ENCODE assay signal across 1 cellular context in the genomic region with DNA sequence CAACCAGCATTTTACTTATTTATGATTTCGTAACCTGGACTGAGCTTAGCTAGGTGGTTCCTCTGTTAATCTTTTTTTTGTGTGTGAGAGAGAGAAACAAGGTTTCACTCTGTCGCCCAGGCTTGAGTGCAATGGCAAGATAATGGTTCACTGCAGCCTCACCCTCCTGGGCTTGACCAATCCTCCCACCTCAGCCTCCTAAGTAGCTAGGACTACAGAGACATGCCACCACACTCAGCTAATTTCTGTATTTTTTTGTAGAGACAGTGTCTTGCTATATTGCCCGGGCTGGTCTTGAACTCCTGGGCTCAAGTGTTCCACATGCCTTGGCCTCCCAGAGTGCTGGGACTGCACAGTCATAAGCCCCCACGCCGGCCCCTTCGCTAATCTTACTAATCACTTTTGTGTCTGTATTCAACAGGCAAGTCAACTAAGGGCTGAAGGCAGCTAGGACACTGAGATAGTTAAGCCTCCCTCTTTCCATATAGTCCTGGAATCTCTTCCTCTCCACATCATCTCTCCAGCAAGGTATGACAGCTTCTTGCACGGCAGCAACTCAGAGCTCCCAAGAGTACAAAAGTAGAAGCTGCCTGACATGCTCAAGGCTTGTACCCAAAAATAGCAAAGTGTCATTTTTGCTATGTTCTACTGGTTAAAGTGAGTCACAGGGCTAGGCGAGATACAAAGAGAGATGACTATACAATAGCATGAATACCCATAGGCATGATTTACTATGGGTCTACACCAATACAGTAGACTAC.
TF ChIP-seq lines count a peak whose summit lies in the region.

No MANE protein-coding gene starts in this region.

TF ChIP-seq in K562, 482 proteins besides CTCF, POLR2A, EP300 and RAD21 (continued from another document):
- no peak for TF ChIP-seq ETS2 (tag; IDR thresholded peaks at IDR 0.05; ENCODE audit: borderline replicate concordance, poor library complexity, severe bottlenecking)
- no peak for TF ChIP-seq IRF2 (CRISPR knock-in tag; IDR thresholded peaks at IDR 0.05)
- TF ChIP-seq, protein P1, sequence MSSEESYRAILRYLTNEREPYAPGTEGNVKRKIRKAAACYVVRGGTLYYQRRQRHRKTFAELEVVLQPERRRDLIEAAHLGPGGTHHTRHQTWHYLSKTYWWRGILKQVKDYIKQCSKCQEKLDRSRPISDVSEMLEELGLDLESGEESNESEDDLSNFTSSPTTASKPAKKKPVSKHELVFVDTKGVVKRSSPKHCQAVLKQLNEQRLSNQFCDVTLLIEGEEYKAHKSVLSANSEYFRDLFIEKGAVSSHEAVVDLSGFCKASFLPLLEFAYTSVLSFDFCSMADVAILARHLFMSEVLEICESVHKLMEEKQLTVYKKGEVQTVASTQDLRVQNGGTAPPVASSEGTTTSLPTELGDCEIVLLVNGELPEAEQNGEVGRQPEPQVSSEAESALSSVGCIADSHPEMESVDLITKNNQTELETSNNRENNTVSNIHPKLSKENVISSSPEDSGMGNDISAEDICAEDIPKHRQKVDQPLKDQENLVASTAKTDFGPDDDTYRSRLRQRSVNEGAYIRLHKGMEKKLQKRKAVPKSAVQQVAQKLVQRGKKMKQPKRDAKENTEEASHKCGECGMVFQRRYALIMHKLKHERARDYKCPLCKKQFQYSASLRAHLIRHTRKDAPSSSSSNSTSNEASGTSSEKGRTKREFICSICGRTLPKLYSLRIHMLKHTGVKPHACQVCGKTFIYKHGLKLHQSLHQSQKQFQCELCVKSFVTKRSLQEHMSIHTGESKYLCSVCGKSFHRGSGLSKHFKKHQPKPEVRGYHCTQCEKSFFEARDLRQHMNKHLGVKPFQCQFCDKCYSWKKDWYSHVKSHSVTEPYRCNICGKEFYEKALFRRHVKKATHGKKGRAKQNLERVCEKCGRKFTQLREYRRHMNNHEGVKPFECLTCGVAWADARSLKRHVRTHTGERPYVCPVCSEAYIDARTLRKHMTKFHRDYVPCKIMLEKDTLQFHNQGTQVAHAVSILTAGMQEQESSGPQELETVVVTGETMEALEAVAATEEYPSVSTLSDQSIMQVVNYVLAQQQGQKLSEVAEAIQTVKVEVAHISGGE (CRISPR knock-in tag; IDR thresholded peaks at IDR 0.05), result 0 out of 6 replicates have a peak, but pooled peaks of 1 of the 3 experiments have one; percentile 8
- TF ChIP-seq HIVEP1 (CRISPR knock-in tag; IDR thresholded peaks at IDR 0.05), result no peak
- TF ChIP-seq, protein P2, sequence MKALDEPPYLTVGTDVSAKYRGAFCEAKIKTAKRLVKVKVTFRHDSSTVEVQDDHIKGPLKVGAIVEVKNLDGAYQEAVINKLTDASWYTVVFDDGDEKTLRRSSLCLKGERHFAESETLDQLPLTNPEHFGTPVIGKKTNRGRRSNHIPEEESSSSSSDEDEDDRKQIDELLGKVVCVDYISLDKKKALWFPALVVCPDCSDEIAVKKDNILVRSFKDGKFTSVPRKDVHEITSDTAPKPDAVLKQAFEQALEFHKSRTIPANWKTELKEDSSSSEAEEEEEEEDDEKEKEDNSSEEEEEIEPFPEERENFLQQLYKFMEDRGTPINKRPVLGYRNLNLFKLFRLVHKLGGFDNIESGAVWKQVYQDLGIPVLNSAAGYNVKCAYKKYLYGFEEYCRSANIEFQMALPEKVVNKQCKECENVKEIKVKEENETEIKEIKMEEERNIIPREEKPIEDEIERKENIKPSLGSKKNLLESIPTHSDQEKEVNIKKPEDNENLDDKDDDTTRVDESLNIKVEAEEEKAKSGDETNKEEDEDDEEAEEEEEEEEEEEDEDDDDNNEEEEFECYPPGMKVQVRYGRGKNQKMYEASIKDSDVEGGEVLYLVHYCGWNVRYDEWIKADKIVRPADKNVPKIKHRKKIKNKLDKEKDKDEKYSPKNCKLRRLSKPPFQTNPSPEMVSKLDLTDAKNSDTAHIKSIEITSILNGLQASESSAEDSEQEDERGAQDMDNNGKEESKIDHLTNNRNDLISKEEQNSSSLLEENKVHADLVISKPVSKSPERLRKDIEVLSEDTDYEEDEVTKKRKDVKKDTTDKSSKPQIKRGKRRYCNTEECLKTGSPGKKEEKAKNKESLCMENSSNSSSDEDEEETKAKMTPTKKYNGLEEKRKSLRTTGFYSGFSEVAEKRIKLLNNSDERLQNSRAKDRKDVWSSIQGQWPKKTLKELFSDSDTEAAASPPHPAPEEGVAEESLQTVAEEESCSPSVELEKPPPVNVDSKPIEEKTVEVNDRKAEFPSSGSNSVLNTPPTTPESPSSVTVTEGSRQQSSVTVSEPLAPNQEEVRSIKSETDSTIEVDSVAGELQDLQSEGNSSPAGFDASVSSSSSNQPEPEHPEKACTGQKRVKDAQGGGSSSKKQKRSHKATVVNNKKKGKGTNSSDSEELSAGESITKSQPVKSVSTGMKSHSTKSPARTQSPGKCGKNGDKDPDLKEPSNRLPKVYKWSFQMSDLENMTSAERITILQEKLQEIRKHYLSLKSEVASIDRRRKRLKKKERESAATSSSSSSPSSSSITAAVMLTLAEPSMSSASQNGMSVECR (CRISPR knock-in tag; IDR thresholded peaks at IDR 0.05), result peak; percentile 62
- TF ChIP-seq RBM15 (IDR thresholded peaks at IDR 0.05; ENCODE audit: insufficient read depth, low read length), result no peak
- TF ChIP-seq SMC3 (conservative IDR thresholded peaks at IDR 0.05; ENCODE audit: insufficient read depth, low read depth, low read length), result no peak
- TF ChIP-seq TAF1 (IDR thresholded peaks at IDR 0.05; ENCODE audit: control insufficient read depth, extremely low read depth, insufficient read depth, low read length, severe bottlenecking), result no peak
- no peak for TF ChIP-seq IFI16 (CRISPR knock-in tag; IDR thresholded peaks at IDR 0.05)
- TF ChIP-seq HNRNPLL (IDR thresholded peaks at IDR 0.05; ENCODE audit: low read depth, low read length, poor library complexity, severe bottlenecking), result no peak
- TF ChIP-seq, protein P3, sequence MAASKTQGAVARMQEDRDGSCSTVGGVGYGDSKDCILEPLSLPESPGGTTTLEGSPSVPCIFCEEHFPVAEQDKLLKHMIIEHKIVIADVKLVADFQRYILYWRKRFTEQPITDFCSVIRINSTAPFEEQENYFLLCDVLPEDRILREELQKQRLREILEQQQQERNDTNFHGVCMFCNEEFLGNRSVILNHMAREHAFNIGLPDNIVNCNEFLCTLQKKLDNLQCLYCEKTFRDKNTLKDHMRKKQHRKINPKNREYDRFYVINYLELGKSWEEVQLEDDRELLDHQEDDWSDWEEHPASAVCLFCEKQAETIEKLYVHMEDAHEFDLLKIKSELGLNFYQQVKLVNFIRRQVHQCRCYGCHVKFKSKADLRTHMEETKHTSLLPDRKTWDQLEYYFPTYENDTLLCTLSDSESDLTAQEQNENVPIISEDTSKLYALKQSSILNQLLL (CRISPR knock-in tag; IDR thresholded peaks at IDR 0.05; ENCODE audit: borderline replicate concordance), result no peak
- TF ChIP-seq SRSF3 (IDR thresholded peaks at IDR 0.05; ENCODE audit: insufficient read depth, low read length), result no peak
- TF ChIP-seq PTRF (tag; IDR thresholded peaks at IDR 0.05), result no peak
- TF ChIP-seq ZFP30 (CRISPR knock-in tag; IDR thresholded peaks at IDR 0.05; ENCODE audit: borderline replicate concordance), result no peak
- no peak for TF ChIP-seq NR2C1 (IDR thresholded peaks at IDR 0.05)
- TF ChIP-seq NR2C1 (tag; IDR thresholded peaks at IDR 0.05), result no peak
- TF ChIP-seq CHD4 (IDR thresholded peaks at IDR 0.05; ENCODE audit: insufficient read depth, insufficient replicate concordance, low read depth, low read length, poor library complexity, severe bottlenecking), result no peak
- TF ChIP-seq, protein P4, sequence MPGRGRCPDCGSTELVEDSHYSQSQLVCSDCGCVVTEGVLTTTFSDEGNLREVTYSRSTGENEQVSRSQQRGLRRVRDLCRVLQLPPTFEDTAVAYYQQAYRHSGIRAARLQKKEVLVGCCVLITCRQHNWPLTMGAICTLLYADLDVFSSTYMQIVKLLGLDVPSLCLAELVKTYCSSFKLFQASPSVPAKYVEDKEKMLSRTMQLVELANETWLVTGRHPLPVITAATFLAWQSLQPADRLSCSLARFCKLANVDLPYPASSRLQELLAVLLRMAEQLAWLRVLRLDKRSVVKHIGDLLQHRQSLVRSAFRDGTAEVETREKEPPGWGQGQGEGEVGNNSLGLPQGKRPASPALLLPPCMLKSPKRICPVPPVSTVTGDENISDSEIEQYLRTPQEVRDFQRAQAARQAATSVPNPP (IDR thresholded peaks at IDR 0.05; ENCODE audit: borderline replicate concordance, insufficient read depth, insufficient read length), result no peak
- no peak for TF ChIP-seq ZFP1 (CRISPR knock-in tag; IDR thresholded peaks at IDR 0.05)
- TF ChIP-seq MXI1 (IDR thresholded peaks at IDR 0.05; ENCODE audit: low read depth, low read length), result 0 out of 2 replicates have a peak, but pooled peaks have one; percentile 24
- TF ChIP-seq SUPT5H (IDR thresholded peaks at IDR 0.05), result no peak
- TF ChIP-seq ZBTB7A (IDR thresholded peaks at IDR 0.05; ENCODE audit: borderline replicate concordance, control insufficient read depth, low read depth, low read length), result peak; percentile 80; the same call in 1 of the 2 replicates
- TF ChIP-seq FOSL1 (tag; conservative IDR thresholded peaks at IDR 0.05), result peak; percentile 76
- no peak for TF ChIP-seq PHF21A (IDR thresholded peaks at IDR 0.05; ENCODE audit: borderline replicate concordance, low read depth)
- TF ChIP-seq, protein P5, sequence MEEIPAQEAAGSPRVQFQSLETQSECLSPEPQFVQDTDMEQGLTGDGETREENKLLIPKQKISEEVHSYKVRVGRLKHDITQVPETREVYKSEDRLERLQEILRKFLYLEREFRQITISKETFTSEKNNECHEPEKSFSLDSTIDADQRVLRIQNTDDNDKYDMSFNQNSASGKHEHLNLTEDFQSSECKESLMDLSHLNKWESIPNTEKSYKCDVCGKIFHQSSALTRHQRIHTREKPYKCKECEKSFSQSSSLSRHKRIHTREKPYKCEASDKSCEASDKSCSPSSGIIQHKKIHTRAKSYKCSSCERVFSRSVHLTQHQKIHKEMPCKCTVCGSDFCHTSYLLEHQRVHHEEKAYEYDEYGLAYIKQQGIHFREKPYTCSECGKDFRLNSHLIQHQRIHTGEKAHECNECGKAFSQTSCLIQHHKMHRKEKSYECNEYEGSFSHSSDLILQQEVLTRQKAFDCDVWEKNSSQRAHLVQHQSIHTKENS (CRISPR knock-in tag; IDR thresholded peaks at IDR 0.05), result no peak
- TF ChIP-seq, protein P6, sequence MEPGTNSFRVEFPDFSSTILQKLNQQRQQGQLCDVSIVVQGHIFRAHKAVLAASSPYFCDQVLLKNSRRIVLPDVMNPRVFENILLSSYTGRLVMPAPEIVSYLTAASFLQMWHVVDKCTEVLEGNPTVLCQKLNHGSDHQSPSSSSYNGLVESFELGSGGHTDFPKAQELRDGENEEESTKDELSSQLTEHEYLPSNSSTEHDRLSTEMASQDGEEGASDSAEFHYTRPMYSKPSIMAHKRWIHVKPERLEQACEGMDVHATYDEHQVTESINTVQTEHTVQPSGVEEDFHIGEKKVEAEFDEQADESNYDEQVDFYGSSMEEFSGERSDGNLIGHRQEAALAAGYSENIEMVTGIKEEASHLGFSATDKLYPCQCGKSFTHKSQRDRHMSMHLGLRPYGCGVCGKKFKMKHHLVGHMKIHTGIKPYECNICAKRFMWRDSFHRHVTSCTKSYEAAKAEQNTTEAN (CRISPR knock-in tag; IDR thresholded peaks at IDR 0.05), result no peak
- TF ChIP-seq ZNF316 (IDR thresholded peaks at IDR 0.05), result peak; percentile 29
- TF ChIP-seq L3MBTL2 (IDR thresholded peaks at IDR 0.05), result no peak
